1 cellular context compared by ENCODE assay signal in the genomic region with DNA sequence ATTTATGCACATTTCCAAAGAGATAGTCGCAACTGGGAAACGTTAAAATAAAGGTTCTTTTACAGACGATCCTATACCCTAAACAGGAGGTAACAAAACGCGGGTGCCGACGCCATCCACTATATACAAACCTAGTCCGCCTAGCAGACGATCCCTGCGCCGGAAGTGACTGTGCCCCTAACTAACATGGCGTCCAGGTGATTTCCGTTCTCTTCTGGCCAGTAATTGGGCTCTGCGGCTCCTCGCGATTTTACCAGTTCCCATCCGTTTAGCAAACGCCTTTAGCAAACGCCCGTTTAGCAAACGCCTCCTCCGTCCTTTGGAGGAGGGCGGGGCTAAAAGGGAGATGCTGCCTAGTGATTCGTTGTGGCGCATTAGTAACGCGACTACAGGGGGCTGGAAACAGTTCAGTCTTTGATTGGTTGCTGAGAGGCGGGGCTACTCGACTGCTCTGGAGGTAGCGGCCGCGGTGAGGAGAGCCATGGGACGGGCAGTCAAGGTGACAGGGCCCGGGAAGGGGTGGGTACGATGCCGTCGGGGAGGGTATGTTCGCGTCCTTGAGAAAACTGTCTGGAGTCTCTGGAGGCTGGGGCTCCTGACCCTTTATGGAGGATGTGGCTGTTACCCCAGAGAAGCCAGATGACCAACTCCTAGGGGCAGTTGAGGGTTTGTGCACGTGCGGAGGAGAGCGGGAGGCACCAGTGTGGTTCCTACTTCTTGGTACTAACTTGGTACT.
TF ChIP-seq lines count a peak whose summit lies in the region.

LYRM7 (plus strand) TSS at position 405 of the 736 bp plus-strand sequence; CDS start at position 482, 77 bp downstream.

TF ChIP-seq in GM12878, 131 proteins besides CTCF, POLR2A, EP300 and RAD21 (continued from another document and continues in another):
- TF ChIP-seq IRF3 (IDR thresholded peaks at IDR 0.05), result no peak; the same call in 1 of the 2 replicates
- 0 out of 2 replicates have a peak, but pooled peaks have one; percentile 17 for TF ChIP-seq NR2F1 (conservative IDR thresholded peaks at IDR 0.05)
- TF ChIP-seq MYB (IDR thresholded peaks at IDR 0.05; ENCODE audit: borderline replicate concordance, low read depth, low read length), result no peak
- TF ChIP-seq LARP7 (IDR thresholded peaks at IDR 0.05), result peak; percentile 57; the same call in 1 of the 2 replicates
- TF ChIP-seq SUZ12 (IDR thresholded peaks at IDR 0.05; ENCODE audit: unreplicated experiment), result no peak
- TF ChIP-seq, protein P1, sequence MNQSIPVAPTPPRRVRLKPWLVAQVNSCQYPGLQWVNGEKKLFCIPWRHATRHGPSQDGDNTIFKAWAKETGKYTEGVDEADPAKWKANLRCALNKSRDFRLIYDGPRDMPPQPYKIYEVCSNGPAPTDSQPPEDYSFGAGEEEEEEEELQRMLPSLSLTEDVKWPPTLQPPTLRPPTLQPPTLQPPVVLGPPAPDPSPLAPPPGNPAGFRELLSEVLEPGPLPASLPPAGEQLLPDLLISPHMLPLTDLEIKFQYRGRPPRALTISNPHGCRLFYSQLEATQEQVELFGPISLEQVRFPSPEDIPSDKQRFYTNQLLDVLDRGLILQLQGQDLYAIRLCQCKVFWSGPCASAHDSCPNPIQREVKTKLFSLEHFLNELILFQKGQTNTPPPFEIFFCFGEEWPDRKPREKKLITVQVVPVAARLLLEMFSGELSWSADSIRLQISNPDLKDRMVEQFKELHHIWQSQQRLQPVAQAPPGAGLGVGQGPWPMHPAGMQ (IDR thresholded peaks at IDR 0.05; ENCODE audit: borderline replicate concordance), result peak; percentile 76
- no peak for TF ChIP-seq IKZF2 (IDR thresholded peaks at IDR 0.05)
- TF ChIP-seq SREBF2 (IDR thresholded peaks at IDR 0.05; ENCODE audit: low read length), result no peak
- TF ChIP-seq, protein P2, sequence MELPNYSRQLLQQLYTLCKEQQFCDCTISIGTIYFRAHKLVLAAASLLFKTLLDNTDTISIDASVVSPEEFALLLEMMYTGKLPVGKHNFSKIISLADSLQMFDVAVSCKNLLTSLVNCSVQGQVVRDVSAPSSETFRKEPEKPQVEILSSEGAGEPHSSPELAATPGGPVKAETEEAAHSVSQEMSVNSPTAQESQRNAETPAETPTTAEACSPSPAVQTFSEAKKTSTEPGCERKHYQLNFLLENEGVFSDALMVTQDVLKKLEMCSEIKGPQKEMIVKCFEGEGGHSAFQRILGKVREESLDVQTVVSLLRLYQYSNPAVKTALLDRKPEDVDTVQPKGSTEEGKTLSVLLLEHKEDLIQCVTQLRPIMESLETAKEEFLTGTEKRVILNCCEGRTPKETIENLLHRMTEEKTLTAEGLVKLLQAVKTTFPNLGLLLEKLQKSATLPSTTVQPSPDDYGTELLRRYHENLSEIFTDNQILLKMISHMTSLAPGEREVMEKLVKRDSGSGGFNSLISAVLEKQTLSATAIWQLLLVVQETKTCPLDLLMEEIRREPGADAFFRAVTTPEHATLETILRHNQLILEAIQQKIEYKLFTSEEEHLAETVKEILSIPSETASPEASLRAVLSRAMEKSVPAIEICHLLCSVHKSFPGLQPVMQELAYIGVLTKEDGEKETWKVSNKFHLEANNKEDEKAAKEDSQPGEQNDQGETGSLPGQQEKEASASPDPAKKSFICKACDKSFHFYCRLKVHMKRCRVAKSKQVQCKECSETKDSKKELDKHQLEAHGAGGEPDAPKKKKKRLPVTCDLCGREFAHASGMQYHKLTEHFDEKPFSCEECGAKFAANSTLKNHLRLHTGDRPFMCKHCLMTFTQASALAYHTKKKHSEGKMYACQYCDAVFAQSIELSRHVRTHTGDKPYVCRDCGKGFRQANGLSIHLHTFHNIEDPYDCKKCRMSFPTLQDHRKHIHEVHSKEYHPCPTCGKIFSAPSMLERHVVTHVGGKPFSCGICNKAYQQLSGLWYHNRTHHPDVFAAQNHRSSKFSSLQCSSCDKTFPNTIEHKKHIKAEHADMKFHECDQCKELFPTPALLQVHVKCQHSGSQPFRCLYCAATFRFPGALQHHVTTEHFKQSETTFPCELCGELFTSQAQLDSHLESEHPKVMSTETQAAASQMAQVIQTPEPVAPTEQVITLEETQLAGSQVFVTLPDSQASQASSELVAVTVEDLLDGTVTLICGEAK (IDR thresholded peaks at IDR 0.05; ENCODE audit: borderline replicate concordance), result peak; percentile 97
- no peak for TF ChIP-seq NFYA (IDR thresholded peaks at IDR 0.05; ENCODE audit: borderline replicate concordance, low read depth, low read length)
- TF ChIP-seq MTA3 (IDR thresholded peaks at IDR 0.05; ENCODE audit: borderline replicate concordance, low read length), result no peak
- TF ChIP-seq ETV6 (conservative IDR thresholded peaks at IDR 0.05 in 1 of 2, IDR thresholded peaks at IDR 0.05 in 1 of 2; ENCODE audit: borderline replicate concordance in 1 of 2, low read depth in 1 of 2), result no peak
- peak; percentile 99 for TF ChIP-seq CHD2 (IDR thresholded peaks at IDR 0.05; ENCODE audit: borderline replicate concordance, low read depth, low read length)
- TF ChIP-seq PBX3 (IDR thresholded peaks at IDR 0.05; ENCODE audit: insufficient replicate concordance, low read depth, low read length), result no peak
- peak; percentile 48; the same call in 1 of the 2 replicates for TF ChIP-seq IKZF1 (conservative IDR thresholded peaks at IDR 0.05)
- peak; percentile 80 for TF ChIP-seq POLR2AphosphoS2 (IDR thresholded peaks at IDR 0.05; ENCODE audit: low read depth, low read length)
- TF ChIP-seq ESRRA (IDR thresholded peaks at IDR 0.05; ENCODE audit: low read length), result no peak
- no peak for TF ChIP-seq RB1 (IDR thresholded peaks at IDR 0.05; ENCODE audit: borderline replicate concordance)
- no peak for TF ChIP-seq BMI1 (IDR thresholded peaks at IDR 0.05; ENCODE audit: borderline replicate concordance)
- no peak for TF ChIP-seq BCLAF1 (IDR thresholded peaks at IDR 0.05)
- TF ChIP-seq ZBED1 (IDR thresholded peaks at IDR 0.05; ENCODE audit: borderline replicate concordance), result no peak
- TF ChIP-seq CEBPZ (IDR thresholded peaks at IDR 0.05; ENCODE audit: low read depth, low read length), result no peak
- no peak for TF ChIP-seq MTA2 (IDR thresholded peaks at IDR 0.05; ENCODE audit: low read depth)
- TF ChIP-seq JUNB (IDR thresholded peaks at IDR 0.05), result no peak
- TF ChIP-seq DPF2 (IDR thresholded peaks at IDR 0.05), result no peak
- TF ChIP-seq PAX8 (IDR thresholded peaks at IDR 0.05), result no peak
- TF ChIP-seq, protein P3, sequence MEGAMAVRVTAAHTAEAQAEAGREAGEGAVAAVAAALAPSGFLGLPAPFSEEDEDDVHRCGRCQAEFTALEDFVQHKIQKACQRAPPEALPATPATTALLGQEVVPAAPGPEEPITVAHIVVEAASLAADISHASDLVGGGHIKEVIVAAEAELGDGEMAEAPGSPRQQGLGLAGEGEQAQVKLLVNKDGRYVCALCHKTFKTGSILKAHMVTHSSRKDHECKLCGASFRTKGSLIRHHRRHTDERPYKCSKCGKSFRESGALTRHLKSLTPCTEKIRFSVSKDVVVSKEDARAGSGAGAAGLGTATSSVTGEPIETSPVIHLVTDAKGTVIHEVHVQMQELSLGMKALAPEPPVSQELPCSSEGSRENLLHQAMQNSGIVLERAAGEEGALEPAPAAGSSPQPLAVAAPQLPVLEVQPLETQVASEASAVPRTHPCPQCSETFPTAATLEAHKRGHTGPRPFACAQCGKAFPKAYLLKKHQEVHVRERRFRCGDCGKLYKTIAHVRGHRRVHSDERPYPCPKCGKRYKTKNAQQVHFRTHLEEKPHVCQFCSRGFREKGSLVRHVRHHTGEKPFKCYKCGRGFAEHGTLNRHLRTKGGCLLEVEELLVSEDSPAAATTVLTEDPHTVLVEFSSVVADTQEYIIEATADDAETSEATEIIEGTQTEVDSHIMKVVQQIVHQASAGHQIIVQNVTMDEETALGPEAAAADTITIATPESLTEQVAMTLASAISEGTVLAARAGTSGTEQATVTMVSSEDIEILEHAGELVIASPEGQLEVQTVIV (IDR thresholded peaks at IDR 0.05; ENCODE audit: borderline replicate concordance, partially characterized antibody), result no peak
- TF ChIP-seq, protein P4, sequence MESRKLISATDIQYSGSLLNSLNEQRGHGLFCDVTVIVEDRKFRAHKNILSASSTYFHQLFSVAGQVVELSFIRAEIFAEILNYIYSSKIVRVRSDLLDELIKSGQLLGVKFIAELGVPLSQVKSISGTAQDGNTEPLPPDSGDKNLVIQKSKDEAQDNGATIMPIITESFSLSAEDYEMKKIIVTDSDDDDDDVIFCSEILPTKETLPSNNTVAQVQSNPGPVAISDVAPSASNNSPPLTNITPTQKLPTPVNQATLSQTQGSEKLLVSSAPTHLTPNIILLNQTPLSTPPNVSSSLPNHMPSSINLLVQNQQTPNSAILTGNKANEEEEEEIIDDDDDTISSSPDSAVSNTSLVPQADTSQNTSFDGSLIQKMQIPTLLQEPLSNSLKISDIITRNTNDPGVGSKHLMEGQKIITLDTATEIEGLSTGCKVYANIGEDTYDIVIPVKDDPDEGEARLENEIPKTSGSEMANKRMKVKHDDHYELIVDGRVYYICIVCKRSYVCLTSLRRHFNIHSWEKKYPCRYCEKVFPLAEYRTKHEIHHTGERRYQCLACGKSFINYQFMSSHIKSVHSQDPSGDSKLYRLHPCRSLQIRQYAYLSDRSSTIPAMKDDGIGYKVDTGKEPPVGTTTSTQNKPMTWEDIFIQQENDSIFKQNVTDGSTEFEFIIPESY (IDR thresholded peaks at IDR 0.05), result no peak
- peak; percentile 59; the same call in 1 of the 2 replicates for TF ChIP-seq TBL1XR1 (IDR thresholded peaks at IDR 0.05; ENCODE audit: low read depth, low read length)
- TF ChIP-seq HDAC2 (IDR thresholded peaks at IDR 0.05), result no peak
- peak; percentile 96 for TF ChIP-seq CREM (IDR thresholded peaks at IDR 0.05; ENCODE audit: low read depth)
- TF ChIP-seq CHD4 (IDR thresholded peaks at IDR 0.05), result no peak
- no peak for TF ChIP-seq NFXL1 (IDR thresholded peaks at IDR 0.05; ENCODE audit: borderline replicate concordance)
- TF ChIP-seq MLLT1 (IDR thresholded peaks at IDR 0.05), result peak; percentile 31
- TF ChIP-seq MEF2B (IDR thresholded peaks at IDR 0.05; ENCODE audit: partially characterized antibody, poor library complexity, severe bottlenecking), result no peak
